13 cellular contexts compared by ENCODE assay signal in the genomic region with DNA sequence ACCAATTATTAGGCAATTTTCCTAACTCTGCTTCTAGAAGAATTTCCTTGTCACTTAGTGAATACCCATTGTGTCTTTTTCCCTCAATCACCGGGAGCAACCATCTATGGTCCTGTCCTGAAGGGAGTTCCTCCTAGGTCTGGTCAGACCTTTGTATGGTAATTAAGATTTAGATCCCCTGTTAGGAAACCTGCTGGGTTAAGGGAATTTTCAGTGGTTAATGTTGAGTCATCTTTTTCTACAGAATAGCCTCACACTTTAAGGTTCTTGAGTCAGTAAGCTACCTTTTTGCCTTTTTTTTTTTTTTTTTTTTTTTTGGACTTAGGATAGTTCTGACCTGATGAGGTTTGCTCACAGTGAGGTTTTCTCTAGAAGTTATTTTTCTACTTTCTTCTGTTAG. TPM values are rescaled to one million over a fixed set of nuclear protein-coding genes. Genes with fewer than 3 reads are reported as not detected.
DNase-seq lines count a peak whose midpoint lies in the region; ATAC-seq, FAIRE-seq and TF ChIP-seq lines count a peak whose summit lies in the region.
"Not testable (repeated sequence)": the region's sequence is repeated elsewhere in the genome, so short reads cannot be mapped to it uniquely, and the experiment has no call there.
"Had no signal": no experiment of that assay in that cellular context is flagged by ENCODE, and none has a peak within 500 bp of the region (broad histone marks: within the 10 kb centered on the region; RNA-seq: fewer than 3 reads in every experiment).

No MANE protein-coding gene starts in this region.

- POLR2A ChIA-PET in A549 (lab: Yijun Ruan, JAX); HCT116 (lab: Charles Lee); PC-9 (lab: Charles Lee; ENCODE audit: unreplicated experiment); HepG2 (lab: Yijun Ruan, JAX): not testable (repeated sequence)

- H3F3A ChIP-seq in PC-9 (ENCODE audit: insufficient read depth, low read depth) = not testable (repeated sequence)

- H3K27me3 Mint-ChIP-seq in endothelial cell (ENCODE audit: unreplicated experiment) = not testable (repeated sequence)

- ATAC-seq in A549, HCT116, HepG2: not testable (repeated sequence)

- not testable (repeated sequence) for H3K9me3 Mint-ChIP-seq in endothelial cell (ENCODE audit: unreplicated experiment)

- H3K79me2 ChIP-seq in HCT116 (ENCODE audit: insufficient read depth, low read length) = peaks cover 41% of the 10 kb centered on the region
- H3K79me2 ChIP-seq in PC-9 (ENCODE audit: low read depth); HepG2 (ENCODE audit: insufficient read depth, low read length): not testable (repeated sequence)

- FAIRE-seq in A549 (lab: Jason Lieb, UNC); bronchial epithelial cell (lab: Jason Lieb, UNC); HepG2 (lab: Jason Lieb, UNC): not testable (repeated sequence)

- not testable (repeated sequence) for TF ChIP-seq RAD21 in A549 (conservative IDR thresholded peaks at IDR 0.05 in 1 of 2, IDR thresholded peaks at IDR 0.05 in 1 of 2); HCT116 (IDR thresholded peaks at IDR 0.05; ENCODE audit: low read depth); HepG2 (CRISPR knock-in tag; IDR thresholded peaks at IDR 0.05)

- not testable (repeated sequence) for BruUV-seq in HCT116 (replicated peaks; lab: Mats Ljungman, UMichigan); PC-9 (replicated peaks; lab: Mats Ljungman, UMichigan); HepG2 (replicated peaks; lab: Mats Ljungman, UMichigan)

- H3K4me1 ChIP-seq in A549; PC-9 (replicated peaks; ENCODE audit: insufficient read depth); HepG2 (ENCODE audit: insufficient read depth, low read length): not testable (repeated sequence)
- H3K4me1 ChIP-seq in HCT116 (ENCODE audit: control insufficient read depth in 1 of 2, insufficient read depth in 2 of 2, low read length in 2 of 2) = peaks cover 4 to 44% of the 10 kb centered on the region in 2 experiments; a peak in 3 of 4 replicates

- H3K27me3 ChIP-seq in HCT116 (ENCODE audit: insufficient read depth, low read length); PC-9 (ENCODE audit: insufficient read depth, low read depth); bronchial epithelial cell (ENCODE audit: control insufficient read depth, insufficient read depth, low read length); HepG2 (ENCODE audit: control insufficient read depth in 1 of 2, insufficient read depth in 2 of 2, low read length in 2 of 2): not testable (repeated sequence)

- CTCF ChIA-PET in A549 (lab: Yijun Ruan, JAX); HCT116 (lab: Charles Lee); HepG2 (lab: Yijun Ruan, JAX; ENCODE audit: low intra/inter-chr PET ratio, low total read pairs): not testable (repeated sequence)
- CTCF ChIA-PET in PC-9 (lab: Charles Lee) = interaction anchor here (1.3 kb wide), 1 partner anchor 24 kb away, joined by 6 read pairs; a partner anchor contains a TSS

- not testable (repeated sequence) for TF ChIP-seq CTCF in A549 (IDR thresholded peaks at IDR 0.05); HCT116 (IDR thresholded peaks at IDR 0.05 in 2 of 3, conservative IDR thresholded peaks at IDR 0.05 in 1 of 3; ENCODE audit: borderline replicate concordance in 1 of 3, insufficient read depth in 1 of 3, low read depth in 2 of 3, low read length in 2 of 3); PC-9 (conservative IDR thresholded peaks at IDR 0.05); bronchial epithelial cell (IDR thresholded peaks at IDR 0.05; ENCODE audit: insufficient read depth, low read length, severe bottlenecking); endothelial cell (IDR thresholded peaks at IDR 0.05; ENCODE audit: unreplicated experiment); HepG2 (CRISPR knock-in tag; IDR thresholded peaks at IDR 0.05)

- DNase-seq in A549 (ENCODE audit: low read depth in 1 of 2, low spot score in 1 of 2); HCT116 (ENCODE audit: low read depth, low spot score); PC-9; endothelial cell (ENCODE audit: low spot score); HepG2 (ENCODE audit: low spot score): not testable (repeated sequence)
- DNase-seq in bronchial epithelial cell (ENCODE audit: low read depth) (peak; percentile 11), renal cortical epithelial cell (ENCODE audit: low read depth) (peak; percentile 30)

- peaks cover 33% of the 10 kb centered on the region for H3K4me1 Mint-ChIP-seq in endothelial cell (ENCODE audit: unreplicated experiment)

- peak overlapping the region; percentile 87 for H3K4me3 Mint-ChIP-seq in endothelial cell (ENCODE audit: unreplicated experiment)

- not testable (repeated sequence) for H3K9me2 ChIP-seq in HCT116 (ENCODE audit: insufficient read depth); PC-9 (ENCODE audit: insufficient read depth)

- H3K4me2 ChIP-seq in A549; HepG2 (ENCODE audit: low read depth, low read length): not testable (repeated sequence)
- H3K4me2 ChIP-seq in HCT116 (ENCODE audit: low read length) = peak overlapping the region; percentile 72
- peak overlapping the region; percentile 19; the same call in 1 of the 2 replicates for H3K4me2 ChIP-seq in PC-9

- peaks cover 17% of the 10 kb centered on the region for H3K36me3 Mint-ChIP-seq in endothelial cell (ENCODE audit: low read depth, unreplicated experiment)

- not testable (repeated sequence) for H3K27ac ChIP-seq in A549; HCT116 (ENCODE audit: low read depth, low read length); PC-9; HepG2 (ENCODE audit: extremely low read length, insufficient read depth, low read length)

- H3K36me3 ChIP-seq in HCT116 (ENCODE audit: control insufficient read depth in 1 of 2, insufficient read depth in 2 of 2, low read length in 2 of 2); PC-9 (ENCODE audit: low read depth); bronchial epithelial cell (ENCODE audit: control insufficient read depth, insufficient read depth, low read length); HepG2 (replicated peaks in 1 of 2; ENCODE audit: control insufficient read depth in 1 of 2, insufficient read depth in 2 of 2, low read length in 2 of 2): not testable (repeated sequence)

- H3K27ac Mint-ChIP-seq in endothelial cell (ENCODE audit: unreplicated experiment) = peak overlapping the region; percentile 96

- not testable (repeated sequence) for H2AFZ ChIP-seq in HCT116 (ENCODE audit: low read depth, low read length, poor library complexity, severe bottlenecking); PC-9; HepG2 (ENCODE audit: low read length)

- H4K20me1 ChIP-seq in HCT116 (ENCODE audit: insufficient read depth); PC-9 (ENCODE audit: insufficient read depth); HepG2 (ENCODE audit: insufficient read depth, low read length): not testable (repeated sequence)

- not testable (repeated sequence) for TF ChIP-seq EP300 in A549 (IDR thresholded peaks at IDR 0.05); HepG2 (IDR thresholded peaks at IDR 0.05; ENCODE audit: low read depth in 2 of 2, low read length in 2 of 2); HepG2 (CRISPR knock-in tag; IDR thresholded peaks at IDR 0.05; ENCODE audit: borderline replicate concordance)

- RAD21 ChIA-PET in HCT116 (lab: Charles Lee; ENCODE audit: low non-redundant PET in 1 of 2, low total read pairs in 2 of 2, uncharacterized antibody in 2 of 2, unreplicated experiment in 2 of 2) = not testable (repeated sequence)

- not testable (repeated sequence) for H3K4me3 ChIP-seq in A549; PC-9; bronchial epithelial cell (ENCODE audit: low read depth, low read length); HepG2 (replicated peaks in 1 of 3; ENCODE audit: insufficient read depth in 1 of 3, low read depth in 2 of 3, low read length in 3 of 3)
- peak overlapping the region; percentile 60 to 65 for H3K4me3 ChIP-seq in HCT116 (replicated peaks in 1 of 2; ENCODE audit: low read depth in 1 of 2, low read length in 2 of 2)

- H3K9ac ChIP-seq in HCT116 (ENCODE audit: low read length) = peak overlapping the region; percentile 79
- H3K9ac ChIP-seq in HepG2 (ENCODE audit: insufficient read depth, low read depth, low read length) = not testable (repeated sequence)

- intact Hi-C loops in HCT116 (cut with micrococcal nuclease); PC-9 (cut with micrococcal nuclease; ENCODE audit: unreplicated experiment); HepG2 (cut with micrococcal nuclease; ENCODE audit: unreplicated experiment): not testable (repeated sequence)

- in situ Hi-C loops in HepG2 (cut with HindIII; ENCODE audit: extremely low pct_ligation_motif_present, low pct_unique_long_range_greater_than_20kb) = not testable (repeated sequence)

- WGBS in A549 (ENCODE audit: missing lambda C conversion rate) = 84% methylated on average over 1 of the region's 1 CpG
- 0% methylated on average over 1 of the region's 1 CpG for WGBS in HepG2 (ENCODE audit: low lambda C conversion rate)

- not testable (repeated sequence) for H3K9me3 ChIP-seq in A549; HCT116 (ENCODE audit: control insufficient read depth in 1 of 2, insufficient read depth in 1 of 2, low read depth in 1 of 2, low read length in 2 of 2); PC-9 (ENCODE audit: insufficient read depth, low read depth); HepG2 (ENCODE audit: low read length)

- TF ChIP-seq POLR2A in A549 (IDR thresholded peaks at IDR 0.05; ENCODE audit: low read length); HCT116 (IDR thresholded peaks at IDR 0.05; ENCODE audit: borderline replicate concordance, extremely low read depth, insufficient read depth, insufficient read length); HepG2 (IDR thresholded peaks at IDR 0.05; ENCODE audit: insufficient read depth in 1 of 2, low read depth in 2 of 2, low read length in 2 of 2): not testable (repeated sequence)

RNA-seq across cellular contexts. Expression of a gene that starts 24.0 kb away (rescaled TPM):
- polyA plus RNA-seq in A549 (2011; rRNA removed) (0.98 and 1.1 TPM in 2 replicates), A549 (2017; fragmentation: RNase III; extraction: RNeasy Plus Mini Kit Qiagen cat#74134 plus additional on column Dnase treatment) (0.13 to 0.55 TPM (median 0.16 TPM) in 3 replicates), HepG2 (2011; rRNA removed) (not detected in 2 replicates)
- 0.54 and 0.57 TPM in 2 replicates for polyA plus RNA-seq in A549 (2012; cell fraction: cytosol; rRNA removed)
- 0.26 and 0.66 TPM in 2 replicates for polyA plus RNA-seq in A549 (2012; cell fraction: nucleus; rRNA removed)
- 0.19 and 2.5 TPM in 2 replicates for polyA minus RNA-seq in A549 (2011; rRNA and poly(A)+ RNA removed)
- total RNA-seq in HCT116 (2021; ENCODE audit: unreplicated experiment) (3.3 TPM), PC-9 (2021) (32.2 and 47.4 TPM in 2 replicates), bronchial epithelial cell (not detected in 2 replicates), endothelial cell (ENCODE audit: unreplicated experiment) (31.6 TPM), HepG2 (2016; rRNA removed; fragmentation: Illumina TruSeq; extraction: Trizol) (not detected in 2 replicates), renal cortical epithelial cell (0.52 TPM in 1 of 2 replicates, not detected in the other)
- polyA plus RNA-seq in HCT116 (2012) = 5.9 and 6.2 TPM in 2 replicates
- not detected in 2 replicates for total RNA-seq in HepG2 (2016; cell fraction: cytosol; rRNA removed; fragmentation: Illumina TruSeq; extraction: Trizol; ENCODE audit: low read depth)
- total RNA-seq in HepG2 (2016; cell fraction: insoluble cytoplasmic fraction; rRNA removed; fragmentation: Illumina TruSeq; extraction: Trizol) = not detected in 2 replicates
- total RNA-seq in HepG2 (2016; cell fraction: membrane; rRNA removed; fragmentation: Illumina TruSeq; extraction: Trizol) = not detected in 2 replicates
- total RNA-seq in HepG2 (2016; cell fraction: nucleus; rRNA removed; fragmentation: Illumina TruSeq; extraction: Trizol) = not detected in 2 replicates
- not detected in 2 replicates for polyA plus RNA-seq in HepG2 (2011; cell fraction: cytosol; rRNA removed)
- polyA plus RNA-seq in HepG2 (2011; cell fraction: nucleus; rRNA removed) = not detected in 2 replicates
- polyA plus RNA-seq in HepG2 (2012) = not detected in 2 replicates
- not detected in 2 replicates for polyA plus RNA-seq in HepG2 (2016; cell fraction: cytosol; fragmentation: Illumina TruSeq; extraction: Trizol; ENCODE audit: low read depth)
- polyA plus RNA-seq in HepG2 (2016; cell fraction: insoluble cytoplasmic fraction; fragmentation: Illumina TruSeq; extraction: Trizol; ENCODE audit: low read depth) = not detected in 2 replicates
- not detected in 2 replicates for polyA plus RNA-seq in HepG2 (2016; cell fraction: membrane; fragmentation: Illumina TruSeq; extraction: Trizol; ENCODE audit: low read depth)
- not detected in 2 replicates for polyA plus RNA-seq in HepG2 (2016; cell fraction: nucleus; fragmentation: Illumina TruSeq; extraction: Trizol; ENCODE audit: insufficient read depth, low read depth)
- not detected in 2 replicates for polyA minus RNA-seq in HepG2 (2011; rRNA and poly(A)+ RNA removed; ENCODE audit: low replicate concordance)
- not detected in 2 replicates for polyA minus RNA-seq in HepG2 (2011; cell fraction: cytosol; rRNA and poly(A)+ RNA removed)
- polyA minus RNA-seq in HepG2 (2011; cell fraction: nucleus; rRNA and poly(A)+ RNA removed) = not detected in 2 replicates
- total RNA-seq: SJSA1 had no signal

RNA-seq across cellular contexts. Expression of a gene that starts 45.6 kb away (rescaled TPM):
- polyA plus RNA-seq in A549 (2011; rRNA removed) (not detected in 2 replicates), A549 (2017; fragmentation: RNase III; extraction: RNeasy Plus Mini Kit Qiagen cat#74134 plus additional on column Dnase treatment) (not detected in 3 replicates), HepG2 (2011; rRNA removed) (not detected in 2 replicates)
- polyA plus RNA-seq in A549 (2012; cell fraction: cytosol; rRNA removed) = not detected in 2 replicates
- not detected in 2 replicates for polyA plus RNA-seq in A549 (2012; cell fraction: nucleus; rRNA removed)
- polyA minus RNA-seq in A549 (2011; rRNA and poly(A)+ RNA removed) = not detected in 2 replicates
- total RNA-seq in HCT116 (2021; ENCODE audit: unreplicated experiment) (not detected), PC-9 (2021) (not detected in 2 replicates), bronchial epithelial cell (not detected in 2 replicates), endothelial cell (ENCODE audit: unreplicated experiment) (13.7 TPM), HepG2 (2016; rRNA removed; fragmentation: Illumina TruSeq; extraction: Trizol) (not detected in 2 replicates), renal cortical epithelial cell (not detected in 2 replicates)
- polyA plus RNA-seq in HCT116 (2012) = not detected in 2 replicates
- not detected in 2 replicates for total RNA-seq in HepG2 (2016; cell fraction: cytosol; rRNA removed; fragmentation: Illumina TruSeq; extraction: Trizol; ENCODE audit: low read depth)
- total RNA-seq in HepG2 (2016; cell fraction: insoluble cytoplasmic fraction; rRNA removed; fragmentation: Illumina TruSeq; extraction: Trizol) = not detected in 2 replicates
- not detected in 2 replicates for total RNA-seq in HepG2 (2016; cell fraction: membrane; rRNA removed; fragmentation: Illumina TruSeq; extraction: Trizol)
- total RNA-seq in HepG2 (2016; cell fraction: nucleus; rRNA removed; fragmentation: Illumina TruSeq; extraction: Trizol) = not detected in 2 replicates
- not detected in 2 replicates for polyA plus RNA-seq in HepG2 (2011; cell fraction: cytosol; rRNA removed)
- not detected in 2 replicates for polyA plus RNA-seq in HepG2 (2011; cell fraction: nucleus; rRNA removed)
- polyA plus RNA-seq in HepG2 (2012) = not detected in 2 replicates
- not detected in 2 replicates for polyA plus RNA-seq in HepG2 (2016; cell fraction: cytosol; fragmentation: Illumina TruSeq; extraction: Trizol; ENCODE audit: low read depth)
- polyA plus RNA-seq in HepG2 (2016; cell fraction: insoluble cytoplasmic fraction; fragmentation: Illumina TruSeq; extraction: Trizol; ENCODE audit: low read depth) = not detected in 2 replicates
- polyA plus RNA-seq in HepG2 (2016; cell fraction: membrane; fragmentation: Illumina TruSeq; extraction: Trizol; ENCODE audit: low read depth) = not detected in 2 replicates
- not detected in 2 replicates for polyA plus RNA-seq in HepG2 (2016; cell fraction: nucleus; fragmentation: Illumina TruSeq; extraction: Trizol; ENCODE audit: insufficient read depth, low read depth)
- not detected in 2 replicates for polyA minus RNA-seq in HepG2 (2011; rRNA and poly(A)+ RNA removed; ENCODE audit: low replicate concordance)
- polyA minus RNA-seq in HepG2 (2011; cell fraction: cytosol; rRNA and poly(A)+ RNA removed) = not detected in 2 replicates
- not detected in 2 replicates for polyA minus RNA-seq in HepG2 (2011; cell fraction: nucleus; rRNA and poly(A)+ RNA removed)
- total RNA-seq: Calu3, H4, HT-29, SJSA1 had no signal

RNA-seq across cellular contexts. Expression of a gene that starts 58.5 kb away (rescaled TPM):
- not detected in 2 replicates for polyA plus RNA-seq in A549 (2011; rRNA removed)
- not detected in 2 replicates for polyA plus RNA-seq in A549 (2012; cell fraction: cytosol; rRNA removed)
- not detected in 2 replicates for polyA plus RNA-seq in A549 (2012; cell fraction: nucleus; rRNA removed)
- not detected in 3 replicates for polyA plus RNA-seq in A549 (2017; fragmentation: RNase III; extraction: RNeasy Plus Mini Kit Qiagen cat#74134 plus additional on column Dnase treatment)
- not detected in 2 replicates for polyA minus RNA-seq in A549 (2011; rRNA and poly(A)+ RNA removed)
- total RNA-seq in HCT116 (2021; ENCODE audit: unreplicated experiment) = not detected
- polyA plus RNA-seq in HCT116 (2012) = not detected in 2 replicates
- total RNA-seq in PC-9 (2021) = not detected in 2 replicates
- total RNA-seq in bronchial epithelial cell = not detected in 2 replicates
- total RNA-seq in endothelial cell (ENCODE audit: unreplicated experiment) = not detected
- total RNA-seq in HepG2 (2016; rRNA removed; fragmentation: Illumina TruSeq; extraction: Trizol) = not detected in 2 replicates
- total RNA-seq in HepG2 (2016; cell fraction: cytosol; rRNA removed; fragmentation: Illumina TruSeq; extraction: Trizol; ENCODE audit: low read depth) = not detected in 2 replicates
- not detected in 2 replicates for total RNA-seq in HepG2 (2016; cell fraction: insoluble cytoplasmic fraction; rRNA removed; fragmentation: Illumina TruSeq; extraction: Trizol)
- total RNA-seq in HepG2 (2016; cell fraction: membrane; rRNA removed; fragmentation: Illumina TruSeq; extraction: Trizol) = not detected in 2 replicates
- not detected in 2 replicates for total RNA-seq in HepG2 (2016; cell fraction: nucleus; rRNA removed; fragmentation: Illumina TruSeq; extraction: Trizol)
- polyA plus RNA-seq in HepG2 (2011; rRNA removed) = not detected in 2 replicates
- polyA plus RNA-seq in HepG2 (2011; cell fraction: cytosol; rRNA removed) = not detected in 2 replicates
- polyA plus RNA-seq in HepG2 (2011; cell fraction: nucleus; rRNA removed) = not detected in 2 replicates
- not detected in 2 replicates for polyA plus RNA-seq in HepG2 (2012)
- polyA plus RNA-seq in HepG2 (2016; cell fraction: cytosol; fragmentation: Illumina TruSeq; extraction: Trizol; ENCODE audit: low read depth) = not detected in 2 replicates
- not detected in 2 replicates for polyA plus RNA-seq in HepG2 (2016; cell fraction: insoluble cytoplasmic fraction; fragmentation: Illumina TruSeq; extraction: Trizol; ENCODE audit: low read depth)
- not detected in 2 replicates for polyA plus RNA-seq in HepG2 (2016; cell fraction: membrane; fragmentation: Illumina TruSeq; extraction: Trizol; ENCODE audit: low read depth)
- not detected in 2 replicates for polyA plus RNA-seq in HepG2 (2016; cell fraction: nucleus; fragmentation: Illumina TruSeq; extraction: Trizol; ENCODE audit: insufficient read depth, low read depth)
- not detected in 2 replicates for polyA minus RNA-seq in HepG2 (2011; rRNA and poly(A)+ RNA removed; ENCODE audit: low replicate concordance)
- polyA minus RNA-seq in HepG2 (2011; cell fraction: cytosol; rRNA and poly(A)+ RNA removed) = not detected in 2 replicates
- not detected in 2 replicates for polyA minus RNA-seq in HepG2 (2011; cell fraction: nucleus; rRNA and poly(A)+ RNA removed)
- not detected in 2 replicates for total RNA-seq in renal cortical epithelial cell
- total RNA-seq: Calu3, H4, HT-29, Right ventricle myocardium superior, SJSA1 had no signal
- polyA plus RNA-seq: CD14-positive monocyte had no signal

Comparison
In these comparisons a context has a peak if more than half of its experiments do, and no peak if none do; other contexts are left out.
1. RNA of a gene that starts 45.6 kb away (total RNA-seq): 13.7 TPM in endothelial cell (single experiment); not detected in HCT116 (single experiment), not detected in PC-9, not detected in bronchial epithelial cell, not detected in HepG2 and not detected in renal cortical epithelial cell; every median in the first group is over 10 times any median in the second.